Comparison of ENCODE assay signal across 1 cellular context in genomic region chr16:83942074-83942473, GRCh38.
TF ChIP-seq lines count a peak whose summit lies in the region.

No MANE protein-coding gene starts in this region.

TF ChIP-seq in HepG2, 621 proteins besides CTCF, POLR2A, EP300 and RAD21:
- TF ChIP-seq MYPOP (CRISPR knock-in tag; IDR thresholded peaks at IDR 0.05) (no peak), ELF4 (CRISPR knock-in tag; IDR thresholded peaks at IDR 0.05; ENCODE audit: borderline replicate concordance) (no peak), RXRA (CRISPR knock-in tag; IDR thresholded peaks at IDR 0.05) (no peak), HNRNPLL (IDR thresholded peaks at IDR 0.05; ENCODE audit: low read depth, low read length, poor library complexity, severe bottlenecking) (peak; percentile 20), ATF7-NPFF (CRISPR knock-in tag; IDR thresholded peaks at IDR 0.05; ENCODE audit: low read depth) (peak; percentile 49; the same call in 1 of the 2 replicates), ZBTB42 (CRISPR knock-in tag; IDR thresholded peaks at IDR 0.05) (no peak), NONO (IDR thresholded peaks at IDR 0.05) (no peak), NONO (CRISPR knock-in tag; conservative IDR thresholded peaks at IDR 0.05) (no peak), ZSCAN29 (CRISPR knock-in tag; conservative IDR thresholded peaks at IDR 0.05) (no peak), SOX6 (IDR thresholded peaks at IDR 0.05) (no peak), SOX6 (CRISPR knock-in tag; IDR thresholded peaks at IDR 0.05) (no peak), FOXP4 (CRISPR knock-in tag; IDR thresholded peaks at IDR 0.05) (no peak), ZNF20 (CRISPR knock-in tag; IDR thresholded peaks at IDR 0.05) (no peak), ZNF275 (CRISPR knock-in tag; IDR thresholded peaks at IDR 0.05; ENCODE audit: borderline replicate concordance) (0 out of 2 replicates have a peak, but pooled peaks have one; percentile 24), E2F1 (CRISPR knock-in tag; IDR thresholded peaks at IDR 0.05) (no peak), GRHL1 (CRISPR knock-in tag; conservative IDR thresholded peaks at IDR 0.05) (no peak), RFX1 (IDR thresholded peaks at IDR 0.05) (no peak), ZNF510 (CRISPR knock-in tag; IDR thresholded peaks at IDR 0.05; ENCODE audit: low read depth) (no peak), YEATS4 (CRISPR knock-in tag; IDR thresholded peaks at IDR 0.05; ENCODE audit: borderline replicate concordance) (0 out of 2 replicates have a peak, but pooled peaks have one; percentile 2), GATA4 (IDR thresholded peaks at IDR 0.05; ENCODE audit: borderline replicate concordance, low read depth) (no peak), ZNF775 (CRISPR knock-in tag; IDR thresholded peaks at IDR 0.05; ENCODE audit: borderline replicate concordance) (no peak), ZNF704 (CRISPR knock-in tag; IDR thresholded peaks at IDR 0.05; ENCODE audit: borderline replicate concordance) (no peak), NR2F6 (IDR thresholded peaks at IDR 0.05) (no peak), NR2F6 (CRISPR knock-in tag; IDR thresholded peaks at IDR 0.05) (no peak), CEBPB (IDR thresholded peaks at IDR 0.05; ENCODE audit: borderline replicate concordance, low read depth, low read length) (no peak), REPIN1 (CRISPR knock-in tag; IDR thresholded peaks at IDR 0.05; ENCODE audit: borderline replicate concordance, low read depth) (no peak), TAF15 (IDR thresholded peaks at IDR 0.05; ENCODE audit: low read depth, low read length, poor library complexity, severe bottlenecking) (no peak), ETV6 (CRISPR knock-in tag; conservative IDR thresholded peaks at IDR 0.05) (no peak), ZBTB33 (CRISPR knock-in tag; IDR thresholded peaks at IDR 0.05) (0 out of 2 replicates have a peak, but pooled peaks have one; percentile 33), ZBTB26 (CRISPR knock-in tag; IDR thresholded peaks at IDR 0.05; ENCODE audit: borderline replicate concordance) (0 out of 2 replicates have a peak, but pooled peaks have one; percentile 69), TRAFD1 (CRISPR knock-in tag; IDR thresholded peaks at IDR 0.05; ENCODE audit: borderline replicate concordance) (no peak), TFDP1 (CRISPR knock-in tag; IDR thresholded peaks at IDR 0.05; ENCODE audit: borderline replicate concordance) (no peak), RERE (CRISPR knock-in tag; IDR thresholded peaks at IDR 0.05; ENCODE audit: low read depth) (no peak)
